ENCODE assay signal across 14 cellular contexts in the genomic region with DNA sequence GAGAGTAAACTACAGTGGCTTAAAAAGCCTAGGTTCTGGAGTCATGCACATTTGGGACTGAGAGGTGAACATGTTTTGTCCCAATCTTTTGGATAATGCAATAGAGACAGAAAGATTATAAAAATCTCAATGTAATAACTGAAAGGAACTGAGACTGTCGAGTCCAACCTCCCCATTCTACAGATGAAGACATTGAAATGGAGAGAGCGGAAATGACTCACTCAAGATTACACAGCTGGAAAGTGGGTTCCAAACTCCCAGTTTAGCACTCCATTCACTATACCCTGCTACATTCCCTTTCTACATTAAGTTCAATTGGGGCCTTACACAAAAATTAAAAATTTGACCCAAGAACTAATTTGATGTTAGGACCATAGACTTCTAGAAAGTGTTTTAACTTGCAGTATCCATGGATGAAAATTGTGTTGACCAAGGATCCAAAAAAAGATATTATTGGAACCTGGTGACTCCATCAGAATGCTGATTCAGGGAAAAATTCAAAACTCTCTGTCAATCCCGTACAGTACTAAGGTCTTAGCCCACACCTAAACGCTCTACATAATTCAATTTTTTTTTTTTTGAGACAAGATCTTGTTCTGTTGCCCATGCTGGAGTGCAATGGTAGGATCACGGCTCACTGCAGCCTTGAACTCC. TPM values are rescaled to one million over a fixed set of nuclear protein-coding genes. Genes with fewer than 3 reads are reported as not detected.
DNase-seq lines count a peak whose midpoint lies in the region; ATAC-seq, FAIRE-seq and TF ChIP-seq lines count a peak whose summit lies in the region.
"Had no signal": no experiment of that assay in that cellular context is flagged by ENCODE, and none has a peak within 500 bp of the region (broad histone marks: within the 10 kb centered on the region; RNA-seq: fewer than 3 reads in every experiment).

No MANE protein-coding gene starts in this region.

- no peak for FAIRE-seq in kidney (lab: Jason Lieb, UNC)

- no peak overlapping the region for H3K27ac ChIP-seq in neural progenitor cell
- no peak overlapping the region for H3K27ac ChIP-seq in kidney (ENCODE audit: low read depth in 2 of 2, low read length in 2 of 2)
- H3K27ac ChIP-seq: brain microvascular endothelial cell had no signal

- H3K4me2 ChIP-seq in Loucy (ENCODE audit: low read depth, low read length, poor library complexity, severe bottlenecking), result peak overlapping the region; percentile 79
- H3K4me2 ChIP-seq in neural progenitor cell, result no peak overlapping the region

- H3K27ac Mint-ChIP-seq in activated T-cell treated with anti-CD3 and anti-CD28 coated beads, Interleukin-2, amount 50 U/mL, for 24 hours, result peak overlapping the region; percentile 99
- no peak overlapping the region for H3K27ac Mint-ChIP-seq in activated CD8-positive, alpha-beta T cell treated with anti-CD3 and anti-CD28 coated beads, Interleukin-2, amount 10 ng/mL, durations not matched to agents 7 days and 5 days
- H3K27ac Mint-ChIP-seq in neural progenitor cell, result no peak overlapping the region

- no peaks in the 10 kb centered on the region for H3K9me3 Mint-ChIP-seq in activated T-cell treated with anti-CD3 and anti-CD28 coated beads, Interleukin-2, amount 50 U/mL, for 24 hours
- H3K9me3 Mint-ChIP-seq in activated CD8-positive, alpha-beta T cell treated with anti-CD3 and anti-CD28 coated beads, Interleukin-2, amount 10 ng/mL, durations not matched to agents 7 days and 5 days (ENCODE audit: insufficient read depth), result no peaks in the 10 kb centered on the region
- H3K9me3 Mint-ChIP-seq in neural progenitor cell, result no peaks in the 10 kb centered on the region

- ATAC-seq in activated CD8-positive, alpha-beta T cell treated with anti-CD3 and anti-CD28 coated beads, Interleukin-2, amount 10 ng/mL, durations not matched to agents 7 days and 5 days, result no peak

- peaks cover 31% of the 10 kb centered on the region for H3K36me3 Mint-ChIP-seq in activated T-cell treated with anti-CD3 and anti-CD28 coated beads, Interleukin-2, amount 50 U/mL, for 24 hours (ENCODE audit: low read depth)
- H3K36me3 Mint-ChIP-seq in activated CD8-positive, alpha-beta T cell treated with anti-CD3 and anti-CD28 coated beads, Interleukin-2, amount 10 ng/mL, durations not matched to agents 7 days and 5 days (ENCODE audit: low read depth), result peaks cover 24% of the 10 kb centered on the region
- H3K36me3 Mint-ChIP-seq in neural progenitor cell, result no peaks in the 10 kb centered on the region

- H2AFZ ChIP-seq in Loucy (ENCODE audit: low read length), result no peak overlapping the region
- no peak overlapping the region for H2AFZ ChIP-seq in neural progenitor cell (replicated peaks)

- H3F3A ChIP-seq in Loucy (ENCODE audit: low read depth), result no peaks in the 10 kb centered on the region
- H3F3A ChIP-seq in neural progenitor cell (ENCODE audit: low read depth), result no peaks in the 10 kb centered on the region

- H4K20me1 ChIP-seq in Loucy (ENCODE audit: insufficient read depth, low read length, poor library complexity, severe bottlenecking) (peaks cover 31% of the 10 kb centered on the region), neural progenitor cell (ENCODE audit: low read depth) (peaks cover 31% of the 10 kb centered on the region)

- CTCF ChIA-PET in activated CD8-positive, alpha-beta T cell treated with anti-CD3 and anti-CD28 coated beads, Interleukin-2, amount 10 ng/mL, durations not matched to agents 7 days and 5 days (lab: Charles Lee), result interaction anchor here (0.6 to 1.3 kb wide), 2 partner anchors 59 to 277 kb away, joined by 3 read pairs; partner anchors contain the start of gene SNRPC

- peaks cover 43% of the 10 kb centered on the region for H3K4me1 Mint-ChIP-seq in activated T-cell treated with anti-CD3 and anti-CD28 coated beads, Interleukin-2, amount 50 U/mL, for 24 hours (ENCODE audit: low read depth)
- H3K4me1 Mint-ChIP-seq in activated CD8-positive, alpha-beta T cell treated with anti-CD3 and anti-CD28 coated beads, Interleukin-2, amount 10 ng/mL, durations not matched to agents 7 days and 5 days (ENCODE audit: low read depth), result peaks cover 37% of the 10 kb centered on the region
- peaks cover 32% of the 10 kb centered on the region for H3K4me1 Mint-ChIP-seq in neural progenitor cell

- H3K36me3 ChIP-seq in Loucy (ENCODE audit: insufficient read depth, low read length) (no peaks in the 10 kb centered on the region), neural progenitor cell (no peaks in the 10 kb centered on the region), kidney (ENCODE audit: control insufficient read depth in 1 of 2, insufficient read depth in 2 of 2, low read length in 2 of 2) (no peaks in the 10 kb centered on the region)
- H3K36me3 ChIP-seq: brain microvascular endothelial cell, spleen, vagina had no signal

- H3K4me1 ChIP-seq in Loucy (ENCODE audit: insufficient read depth, low read length, poor library complexity, severe bottlenecking) (peaks cover 27% of the 10 kb centered on the region), neural progenitor cell (peaks cover 7% of the 10 kb centered on the region), kidney (ENCODE audit: control insufficient read depth in 1 of 2, insufficient read depth in 1 of 2, low read depth in 1 of 2, low read length in 2 of 2) (peaks cover 4 to 8% of the 10 kb centered on the region in 2 donors)

- POLR2A ChIA-PET in activated CD8-positive, alpha-beta T cell treated with anti-CD3 and anti-CD28 coated beads, Interleukin-2, amount 10 ng/mL, durations not matched to agents 7 days and 5 days (lab: Charles Lee), result interaction anchor here (2.5 kb wide), 1 partner anchor 25 kb away, joined by 15 read pairs; no protein-coding TSS in a partner anchor

- intact Hi-C loops in kidney (cut with DNase I), result no loop called here

- H3K79me2 ChIP-seq in Loucy (ENCODE audit: insufficient read depth, low read length) (peaks cover 34% of the 10 kb centered on the region), neural progenitor cell (ENCODE audit: low read depth) (peaks cover 35% of the 10 kb centered on the region)

- H3K9me2 ChIP-seq in Loucy (replicated peaks; ENCODE audit: low read depth, low read length), result no peaks in the 10 kb centered on the region

- peak overlapping the region; percentile 77 for H3K9ac ChIP-seq in Loucy (ENCODE audit: low read depth, low read length, poor library complexity, severe bottlenecking)
- no peak overlapping the region for H3K9ac ChIP-seq in neural progenitor cell
- H3K9ac ChIP-seq in kidney (ENCODE audit: low read length in 2 of 2), result no peak overlapping the region

- H3K4me3 ChIP-seq in Loucy (ENCODE audit: low read length, poor library complexity, severe bottlenecking) (peak overlapping the region; percentile 75), neural progenitor cell (no peak overlapping the region), kidney (ENCODE audit: low read length in 2 of 2) (no peak overlapping the region)

- no peak for DNase-seq in activated T-cell treated with anti-CD3 and anti-CD28 coated beads, Interleukin-2, amount 50 U/mL, for 24 hours
- no peak for DNase-seq in activated T-cell treated with anti-CD3 and anti-CD28 coated beads, Interleukin-2, amount 50 U/mL, for 1 hour
- no peak for DNase-seq in activated CD8-positive, alpha-beta T cell treated with anti-CD3 and anti-CD28 coated beads, Interleukin-2, amount 10 ng/mL, durations not matched to agents 7 days and 5 days
- DNase-seq in neural progenitor cell (ENCODE audit: low spot score) (no peak), NCI-H446 (lab: John Stamatoyannopoulos, UW) (no peak), kidney (no peak), C1 segment of cervical spinal cord (lab: John Stamatoyannopoulos, UW) (no peak)
- DNase-seq: brain microvascular endothelial cell, EL, kidney glomerular epithelial cell, spleen, T-helper 9 cell had no signal

- H3K9me3 ChIP-seq in Loucy (ENCODE audit: insufficient read depth, low read depth, low read length) (no peaks in the 10 kb centered on the region), neural progenitor cell (ENCODE audit: low read depth) (no peaks in the 10 kb centered on the region), kidney (ENCODE audit: control insufficient read depth in 1 of 2, low read length in 2 of 2) (no peaks in the 10 kb centered on the region)
- H3K9me3 ChIP-seq: spleen, vagina had no signal

- H3K27me3 Mint-ChIP-seq in activated T-cell treated with anti-CD3 and anti-CD28 coated beads, Interleukin-2, amount 50 U/mL, for 24 hours, result no peaks in the 10 kb centered on the region
- peaks cover 2% of the 10 kb centered on the region for H3K27me3 Mint-ChIP-seq in activated CD8-positive, alpha-beta T cell treated with anti-CD3 and anti-CD28 coated beads, Interleukin-2, amount 10 ng/mL, durations not matched to agents 7 days and 5 days (ENCODE audit: low read depth)
- H3K27me3 Mint-ChIP-seq in neural progenitor cell (ENCODE audit: insufficient read depth, low read depth), result peaks cover 3% of the 10 kb centered on the region

- no peak for TF ChIP-seq CTCF in Loucy (conservative IDR thresholded peaks at IDR 0.05; ENCODE audit: low read length)
- TF ChIP-seq CTCF in neural progenitor cell (IDR thresholded peaks at IDR 0.05), result no peak
- no peak for TF ChIP-seq CTCF in kidney (IDR thresholded peaks at IDR 0.05; ENCODE audit: borderline replicate concordance, extremely low read depth, insufficient read depth)

- H3K4me3 Mint-ChIP-seq in activated T-cell treated with anti-CD3 and anti-CD28 coated beads, Interleukin-2, amount 50 U/mL, for 24 hours, result peak overlapping the region; percentile 96
- peak overlapping the region; percentile 93 for H3K4me3 Mint-ChIP-seq in activated CD8-positive, alpha-beta T cell treated with anti-CD3 and anti-CD28 coated beads, Interleukin-2, amount 10 ng/mL, durations not matched to agents 7 days and 5 days
- H3K4me3 Mint-ChIP-seq in neural progenitor cell, result peak overlapping the region; percentile 97

- H3K27me3 ChIP-seq in Loucy (ENCODE audit: insufficient read depth, low read length, poor library complexity, severe bottlenecking) (no peaks in the 10 kb centered on the region), neural progenitor cell (peaks cover 10% of the 10 kb centered on the region)
- H3K27me3 ChIP-seq: brain microvascular endothelial cell, spleen, vagina had no signal

RNA-seq across cellular contexts. Expression of gene ILRUN, which starts 1.5 kb away (rescaled TPM):
- 10 to 100 TPM; 57.4 to 58.8 TPM for total RNA-seq in activated CD8-positive, alpha-beta T cell treated with anti-CD3 and anti-CD28 coated beads, Interleukin-2, amount 10 ng/mL, durations not matched to agents 7 days and 5 days
- total RNA-seq in neural progenitor cell (ENCODE audit: low replicate concordance) (33.2 and 41.8 TPM in 2 replicates), kidney (55.7 TPM)
- polyA plus RNA-seq in kidney (ENCODE audit: insufficient read depth, low read depth, low replicate concordance), result 52.4 TPM

RNA-seq across cellular contexts. Expression of gene SNRPC, which starts 59.3 kb away (rescaled TPM):
- 100 to 1,000 TPM; 130 to 145 TPM for total RNA-seq in activated CD8-positive, alpha-beta T cell treated with anti-CD3 and anti-CD28 coated beads, Interleukin-2, amount 10 ng/mL, durations not matched to agents 7 days and 5 days
- total RNA-seq in neural progenitor cell (ENCODE audit: low replicate concordance) (89.7 and 149 TPM in 2 replicates), kidney (66.1 TPM)
- polyA plus RNA-seq in kidney (ENCODE audit: insufficient read depth, low read depth, low replicate concordance), result 148 TPM
